Comparison of ENCODE assay signal across 1 cellular context in the genomic region with DNA sequence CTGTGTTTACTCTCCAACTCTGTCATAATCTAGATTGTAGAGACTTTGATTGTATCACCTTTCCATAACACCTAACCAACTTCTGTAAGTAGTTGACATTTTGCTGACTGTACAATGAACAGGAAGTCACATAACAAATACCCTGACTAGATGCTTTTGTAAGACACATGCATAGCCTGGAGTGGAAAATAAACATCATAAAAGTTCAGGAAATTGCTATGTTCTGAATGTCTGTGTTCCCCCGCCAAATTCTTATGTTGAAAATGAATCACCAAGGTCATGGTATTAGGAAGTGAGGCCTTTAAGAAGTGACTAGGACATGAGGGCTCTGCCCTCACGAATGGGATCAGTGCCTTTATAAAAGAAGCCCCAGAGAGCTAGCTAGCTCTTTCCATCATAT.
TF ChIP-seq lines count a peak whose summit lies in the region.

No MANE protein-coding gene starts in this region.

TF ChIP-seq in K562, 482 proteins besides CTCF, POLR2A, EP300 and RAD21 (continued from another document):
- TF ChIP-seq MAFG (tag; conservative IDR thresholded peaks at IDR 0.05) (peak; percentile 30; the same call in 1 of the 2 replicates), MAFK (IDR thresholded peaks at IDR 0.05; ENCODE audit: low read length) (peak; percentile 27; the same call in 1 of the 2 replicates), MCM2 (IDR thresholded peaks at IDR 0.05; ENCODE audit: low read depth) (no peak), HCFC1 (IDR thresholded peaks at IDR 0.05; ENCODE audit: low read depth, low read length) (no peak), GATAD2A (IDR thresholded peaks at IDR 0.05) (no peak), ZNF121 (CRISPR knock-in tag; conservative IDR thresholded peaks at IDR 0.05) (no peak), CHD4 (IDR thresholded peaks at IDR 0.05; ENCODE audit: insufficient read depth, insufficient replicate concordance, low read depth, low read length, poor library complexity, severe bottlenecking) (no peak), GTF3C2 (IDR thresholded peaks at IDR 0.05; ENCODE audit: borderline replicate concordance, extremely low read depth, insufficient read length) (no peak), ZNF507 (tag; conservative IDR thresholded peaks at IDR 0.05) (no peak), PYGO2 (tag; IDR thresholded peaks at IDR 0.05) (no peak), ZNF316 (IDR thresholded peaks at IDR 0.05) (peak; percentile 86), GTF2E2 (tag; IDR thresholded peaks at IDR 0.05) (no peak), ZNF436 (CRISPR knock-in tag; IDR thresholded peaks at IDR 0.05) (no peak), ZBED1 (IDR thresholded peaks at IDR 0.05) (no peak), C11orf30 (IDR thresholded peaks at IDR 0.05; ENCODE audit: low read depth) (peak; percentile 78; the same call in 1 of the 2 replicates), HNRNPUL1 (IDR thresholded peaks at IDR 0.05; ENCODE audit: low read length) (no peak), SUPT5H (IDR thresholded peaks at IDR 0.05) (no peak), ILK (tag; IDR thresholded peaks at IDR 0.05; ENCODE audit: borderline replicate concordance, low read depth) (no peak)
- TF ChIP-seq, protein P1, sequence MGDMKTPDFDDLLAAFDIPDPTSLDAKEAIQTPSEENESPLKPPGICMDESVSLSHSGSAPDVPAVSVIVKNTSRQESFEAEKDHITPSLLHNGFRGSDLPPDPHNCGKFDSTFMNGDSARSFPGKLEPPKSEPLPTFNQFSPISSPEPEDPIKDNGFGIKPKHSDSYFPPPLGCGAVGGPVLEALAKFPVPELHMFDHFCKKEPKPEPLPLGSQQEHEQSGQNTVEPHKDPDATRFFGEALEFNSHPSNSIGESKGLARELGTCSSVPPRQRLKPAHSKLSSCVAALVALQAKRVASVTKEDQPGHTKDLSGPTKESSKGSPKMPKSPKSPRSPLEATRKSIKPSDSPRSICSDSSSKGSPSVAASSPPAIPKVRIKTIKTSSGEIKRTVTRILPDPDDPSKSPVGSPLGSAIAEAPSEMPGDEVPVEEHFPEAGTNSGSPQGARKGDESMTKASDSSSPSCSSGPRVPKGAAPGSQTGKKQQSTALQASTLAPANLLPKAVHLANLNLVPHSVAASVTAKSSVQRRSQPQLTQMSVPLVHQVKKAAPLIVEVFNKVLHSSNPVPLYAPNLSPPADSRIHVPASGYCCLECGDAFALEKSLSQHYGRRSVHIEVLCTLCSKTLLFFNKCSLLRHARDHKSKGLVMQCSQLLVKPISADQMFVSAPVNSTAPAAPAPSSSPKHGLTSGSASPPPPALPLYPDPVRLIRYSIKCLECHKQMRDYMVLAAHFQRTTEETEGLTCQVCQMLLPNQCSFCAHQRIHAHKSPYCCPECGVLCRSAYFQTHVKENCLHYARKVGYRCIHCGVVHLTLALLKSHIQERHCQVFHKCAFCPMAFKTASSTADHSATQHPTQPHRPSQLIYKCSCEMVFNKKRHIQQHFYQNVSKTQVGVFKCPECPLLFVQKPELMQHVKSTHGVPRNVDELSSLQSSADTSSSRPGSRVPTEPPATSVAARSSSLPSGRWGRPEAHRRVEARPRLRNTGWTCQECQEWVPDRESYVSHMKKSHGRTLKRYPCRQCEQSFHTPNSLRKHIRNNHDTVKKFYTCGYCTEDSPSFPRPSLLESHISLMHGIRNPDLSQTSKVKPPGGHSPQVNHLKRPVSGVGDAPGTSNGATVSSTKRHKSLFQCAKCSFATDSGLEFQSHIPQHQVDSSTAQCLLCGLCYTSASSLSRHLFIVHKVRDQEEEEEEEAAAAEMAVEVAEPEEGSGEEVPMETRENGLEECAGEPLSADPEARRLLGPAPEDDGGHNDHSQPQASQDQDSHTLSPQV (IDR thresholded peaks at IDR 0.05) = no peak
- TF ChIP-seq, protein P2, sequence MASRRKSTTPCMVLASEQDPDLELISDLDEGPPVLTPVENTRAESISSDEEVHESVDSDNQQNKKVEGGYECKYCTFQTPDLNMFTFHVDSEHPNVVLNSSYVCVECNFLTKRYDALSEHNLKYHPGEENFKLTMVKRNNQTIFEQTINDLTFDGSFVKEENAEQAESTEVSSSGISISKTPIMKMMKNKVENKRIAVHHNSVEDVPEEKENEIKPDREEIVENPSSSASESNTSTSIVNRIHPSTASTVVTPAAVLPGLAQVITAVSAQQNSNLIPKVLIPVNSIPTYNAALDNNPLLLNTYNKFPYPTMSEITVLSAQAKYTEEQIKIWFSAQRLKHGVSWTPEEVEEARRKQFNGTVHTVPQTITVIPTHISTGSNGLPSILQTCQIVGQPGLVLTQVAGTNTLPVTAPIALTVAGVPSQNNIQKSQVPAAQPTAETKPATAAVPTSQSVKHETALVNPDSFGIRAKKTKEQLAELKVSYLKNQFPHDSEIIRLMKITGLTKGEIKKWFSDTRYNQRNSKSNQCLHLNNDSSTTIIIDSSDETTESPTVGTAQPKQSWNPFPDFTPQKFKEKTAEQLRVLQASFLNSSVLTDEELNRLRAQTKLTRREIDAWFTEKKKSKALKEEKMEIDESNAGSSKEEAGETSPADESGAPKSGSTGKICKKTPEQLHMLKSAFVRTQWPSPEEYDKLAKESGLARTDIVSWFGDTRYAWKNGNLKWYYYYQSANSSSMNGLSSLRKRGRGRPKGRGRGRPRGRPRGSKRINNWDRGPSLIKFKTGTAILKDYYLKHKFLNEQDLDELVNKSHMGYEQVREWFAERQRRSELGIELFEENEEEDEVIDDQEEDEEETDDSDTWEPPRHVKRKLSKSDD (conservative IDR thresholded peaks at IDR 0.05; ENCODE audit: low read length) = no peak
